In the genomic region with DNA sequence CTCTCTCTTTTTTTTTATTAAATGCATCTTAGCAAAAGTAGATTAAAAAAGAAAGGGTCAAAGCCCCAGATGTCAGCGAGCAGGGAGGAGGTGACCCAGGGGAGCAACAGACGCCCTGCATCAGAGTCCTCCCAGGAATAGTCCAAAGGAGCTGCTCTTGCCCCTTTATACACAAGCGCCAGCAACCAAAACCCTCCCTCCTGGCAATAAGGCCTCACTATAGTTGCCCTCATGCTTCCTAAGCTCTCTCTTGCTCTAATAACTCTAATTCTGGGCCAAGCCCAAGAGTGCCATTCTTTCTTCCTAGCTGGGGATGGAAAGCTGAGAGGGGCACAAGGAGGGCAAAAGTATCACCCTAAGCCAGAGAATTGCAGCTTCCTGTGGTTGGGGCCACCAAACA, we compare ENCODE assay signal across 1 cellular context.
TF ChIP-seq lines count a peak whose summit lies in the region.

No MANE protein-coding gene starts in this region.

TF ChIP-seq in GM23338, 12 proteins besides CTCF, POLR2A, EP300 and RAD21:
- TF ChIP-seq, protein P1, sequence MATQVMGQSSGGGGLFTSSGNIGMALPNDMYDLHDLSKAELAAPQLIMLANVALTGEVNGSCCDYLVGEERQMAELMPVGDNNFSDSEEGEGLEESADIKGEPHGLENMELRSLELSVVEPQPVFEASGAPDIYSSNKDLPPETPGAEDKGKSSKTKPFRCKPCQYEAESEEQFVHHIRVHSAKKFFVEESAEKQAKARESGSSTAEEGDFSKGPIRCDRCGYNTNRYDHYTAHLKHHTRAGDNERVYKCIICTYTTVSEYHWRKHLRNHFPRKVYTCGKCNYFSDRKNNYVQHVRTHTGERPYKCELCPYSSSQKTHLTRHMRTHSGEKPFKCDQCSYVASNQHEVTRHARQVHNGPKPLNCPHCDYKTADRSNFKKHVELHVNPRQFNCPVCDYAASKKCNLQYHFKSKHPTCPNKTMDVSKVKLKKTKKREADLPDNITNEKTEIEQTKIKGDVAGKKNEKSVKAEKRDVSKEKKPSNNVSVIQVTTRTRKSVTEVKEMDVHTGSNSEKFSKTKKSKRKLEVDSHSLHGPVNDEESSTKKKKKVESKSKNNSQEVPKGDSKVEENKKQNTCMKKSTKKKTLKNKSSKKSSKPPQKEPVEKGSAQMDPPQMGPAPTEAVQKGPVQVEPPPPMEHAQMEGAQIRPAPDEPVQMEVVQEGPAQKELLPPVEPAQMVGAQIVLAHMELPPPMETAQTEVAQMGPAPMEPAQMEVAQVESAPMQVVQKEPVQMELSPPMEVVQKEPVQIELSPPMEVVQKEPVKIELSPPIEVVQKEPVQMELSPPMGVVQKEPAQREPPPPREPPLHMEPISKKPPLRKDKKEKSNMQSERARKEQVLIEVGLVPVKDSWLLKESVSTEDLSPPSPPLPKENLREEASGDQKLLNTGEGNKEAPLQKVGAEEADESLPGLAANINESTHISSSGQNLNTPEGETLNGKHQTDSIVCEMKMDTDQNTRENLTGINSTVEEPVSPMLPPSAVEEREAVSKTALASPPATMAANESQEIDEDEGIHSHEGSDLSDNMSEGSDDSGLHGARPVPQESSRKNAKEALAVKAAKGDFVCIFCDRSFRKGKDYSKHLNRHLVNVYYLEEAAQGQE (IDR thresholded peaks at IDR 0.05; ENCODE audit: unreplicated experiment) = no peak
- TF ChIP-seq NANOG (IDR thresholded peaks at IDR 0.05; ENCODE audit: borderline replicate concordance) = no peak
- TF ChIP-seq ZNF114 (CRISPR knock-in tag; IDR thresholded peaks at IDR 0.05) = no peak
- TF ChIP-seq, protein P2, sequence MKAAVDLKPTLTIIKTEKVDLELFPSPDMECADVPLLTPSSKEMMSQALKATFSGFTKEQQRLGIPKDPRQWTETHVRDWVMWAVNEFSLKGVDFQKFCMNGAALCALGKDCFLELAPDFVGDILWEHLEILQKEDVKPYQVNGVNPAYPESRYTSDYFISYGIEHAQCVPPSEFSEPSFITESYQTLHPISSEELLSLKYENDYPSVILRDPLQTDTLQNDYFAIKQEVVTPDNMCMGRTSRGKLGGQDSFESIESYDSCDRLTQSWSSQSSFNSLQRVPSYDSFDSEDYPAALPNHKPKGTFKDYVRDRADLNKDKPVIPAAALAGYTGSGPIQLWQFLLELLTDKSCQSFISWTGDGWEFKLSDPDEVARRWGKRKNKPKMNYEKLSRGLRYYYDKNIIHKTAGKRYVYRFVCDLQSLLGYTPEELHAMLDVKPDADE (IDR thresholded peaks at IDR 0.05) = no peak
- TF ChIP-seq EZH2 (IDR thresholded peaks at IDR 0.05; ENCODE audit: low read depth, unreplicated experiment) = no peak
- TF ChIP-seq POLR2AphosphoS5 (IDR thresholded peaks at IDR 0.05; ENCODE audit: low read depth) = no peak
- no peak for TF ChIP-seq CREB1 (CRISPR knock-in tag; IDR thresholded peaks at IDR 0.05; ENCODE audit: low read depth)
- TF ChIP-seq STAT1 (IDR thresholded peaks at IDR 0.05; ENCODE audit: unreplicated experiment) = no peak
- TF ChIP-seq EZH2phosphoT487 (IDR thresholded peaks at IDR 0.05; ENCODE audit: unreplicated experiment) = no peak
- TF ChIP-seq, protein P3, sequence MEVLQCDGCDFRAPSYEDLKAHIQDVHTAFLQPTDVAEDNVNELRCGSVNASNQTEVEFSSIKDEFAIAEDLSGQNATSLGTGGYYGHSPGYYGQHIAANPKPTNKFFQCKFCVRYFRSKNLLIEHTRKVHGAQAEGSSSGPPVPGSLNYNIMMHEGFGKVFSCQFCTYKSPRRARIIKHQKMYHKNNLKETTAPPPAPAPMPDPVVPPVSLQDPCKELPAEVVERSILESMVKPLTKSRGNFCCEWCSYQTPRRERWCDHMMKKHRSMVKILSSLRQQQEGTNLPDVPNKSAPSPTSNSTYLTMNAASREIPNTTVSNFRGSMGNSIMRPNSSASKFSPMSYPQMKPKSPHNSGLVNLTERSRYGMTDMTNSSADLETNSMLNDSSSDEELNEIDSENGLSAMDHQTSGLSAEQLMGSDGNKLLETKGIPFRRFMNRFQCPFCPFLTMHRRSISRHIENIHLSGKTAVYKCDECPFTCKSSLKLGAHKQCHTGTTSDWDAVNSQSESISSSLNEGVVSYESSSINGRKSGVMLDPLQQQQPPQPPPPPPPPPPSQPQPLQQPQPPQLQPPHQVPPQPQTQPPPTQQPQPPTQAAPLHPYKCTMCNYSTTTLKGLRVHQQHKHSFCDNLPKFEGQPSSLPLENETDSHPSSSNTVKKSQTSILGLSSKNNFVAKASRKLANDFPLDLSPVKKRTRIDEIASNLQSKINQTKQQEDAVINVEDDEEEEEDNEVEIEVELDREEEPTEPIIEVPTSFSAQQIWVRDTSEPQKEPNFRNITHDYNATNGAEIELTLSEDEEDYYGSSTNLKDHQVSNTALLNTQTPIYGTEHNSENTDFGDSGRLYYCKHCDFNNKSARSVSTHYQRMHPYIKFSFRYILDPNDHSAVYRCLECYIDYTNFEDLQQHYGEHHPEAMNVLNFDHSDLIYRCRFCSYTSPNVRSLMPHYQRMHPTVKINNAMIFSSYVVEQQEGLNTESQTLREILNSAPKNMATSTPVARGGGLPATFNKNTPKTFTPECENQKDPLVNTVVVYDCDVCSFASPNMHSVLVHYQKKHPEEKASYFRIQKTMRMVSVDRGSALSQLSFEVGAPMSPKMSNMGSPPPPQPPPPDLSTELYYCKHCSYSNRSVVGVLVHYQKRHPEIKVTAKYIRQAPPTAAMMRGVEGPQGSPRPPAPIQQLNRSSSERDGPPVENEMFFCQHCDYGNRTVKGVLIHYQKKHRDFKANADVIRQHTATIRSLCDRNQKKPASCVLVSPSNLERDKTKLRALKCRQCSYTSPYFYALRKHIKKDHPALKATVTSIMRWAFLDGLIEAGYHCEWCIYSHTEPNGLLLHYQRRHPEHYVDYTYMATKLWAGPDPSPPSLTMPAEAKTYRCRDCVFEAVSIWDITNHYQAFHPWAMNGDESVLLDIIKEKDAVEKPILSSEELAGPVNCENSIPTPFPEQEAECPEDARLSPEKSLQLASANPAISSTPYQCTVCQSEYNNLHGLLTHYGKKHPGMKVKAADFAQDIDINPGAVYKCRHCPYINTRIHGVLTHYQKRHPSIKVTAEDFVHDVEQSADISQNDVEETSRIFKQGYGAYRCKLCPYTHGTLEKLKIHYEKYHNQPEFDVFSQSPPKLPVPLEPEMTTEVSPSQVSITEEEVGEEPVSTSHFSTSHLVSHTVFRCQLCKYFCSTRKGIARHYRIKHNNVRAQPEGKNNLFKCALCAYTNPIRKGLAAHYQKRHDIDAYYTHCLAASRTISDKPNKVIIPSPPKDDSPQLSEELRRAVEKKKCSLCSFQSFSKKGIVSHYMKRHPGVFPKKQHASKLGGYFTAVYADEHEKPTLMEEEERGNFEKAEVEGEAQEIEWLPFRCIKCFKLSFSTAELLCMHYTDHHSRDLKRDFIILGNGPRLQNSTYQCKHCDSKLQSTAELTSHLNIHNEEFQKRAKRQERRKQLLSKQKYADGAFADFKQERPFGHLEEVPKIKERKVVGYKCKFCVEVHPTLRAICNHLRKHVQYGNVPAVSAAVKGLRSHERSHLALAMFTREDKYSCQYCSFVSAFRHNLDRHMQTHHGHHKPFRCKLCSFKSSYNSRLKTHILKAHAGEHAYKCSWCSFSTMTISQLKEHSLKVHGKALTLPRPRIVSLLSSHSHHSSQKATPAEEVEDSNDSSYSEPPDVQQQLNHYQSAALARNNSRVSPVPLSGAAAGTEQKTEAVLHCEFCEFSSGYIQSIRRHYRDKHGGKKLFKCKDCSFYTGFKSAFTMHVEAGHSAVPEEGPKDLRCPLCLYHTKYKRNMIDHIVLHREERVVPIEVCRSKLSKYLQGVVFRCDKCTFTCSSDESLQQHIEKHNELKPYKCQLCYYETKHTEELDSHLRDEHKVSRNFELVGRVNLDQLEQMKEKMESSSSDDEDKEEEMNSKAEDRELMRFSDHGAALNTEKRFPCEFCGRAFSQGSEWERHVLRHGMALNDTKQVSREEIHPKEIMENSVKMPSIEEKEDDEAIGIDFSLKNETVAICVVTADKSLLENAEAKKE (CRISPR knock-in tag; IDR thresholded peaks at IDR 0.05) = no peak
- no peak for TF ChIP-seq ZNF331 (CRISPR knock-in tag; IDR thresholded peaks at IDR 0.05; ENCODE audit: low read depth)
- TF ChIP-seq JUNB (IDR thresholded peaks at IDR 0.05; ENCODE audit: unreplicated experiment) = no peak
